Comparison of ENCODE assay signal across 1 cellular context in the genomic region with DNA sequence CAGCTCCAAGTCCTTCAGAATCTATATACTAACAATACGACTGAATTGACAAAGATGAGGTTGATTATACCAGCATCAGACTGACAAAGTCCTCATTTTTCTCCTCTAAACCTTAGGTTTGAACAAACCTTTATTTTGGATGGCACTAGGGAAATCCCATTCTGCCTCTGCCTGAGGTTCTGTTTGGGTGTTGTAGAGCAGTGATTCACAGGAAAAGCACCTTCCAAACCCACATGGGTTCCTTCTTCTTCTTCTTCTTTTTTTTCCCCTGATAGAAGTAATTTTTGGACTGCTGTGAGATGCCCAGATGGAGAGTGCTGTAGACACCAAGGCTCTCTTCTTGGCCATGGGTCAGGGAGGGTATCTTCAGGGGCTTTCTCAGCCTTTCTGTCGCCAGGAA.
TF ChIP-seq lines count a peak whose summit lies in the region.

No MANE protein-coding gene starts in this region.

TF ChIP-seq in IMR-90, 13 proteins besides CTCF, POLR2A, EP300 and RAD21 (continued from another document):
- TF ChIP-seq, protein P1, sequence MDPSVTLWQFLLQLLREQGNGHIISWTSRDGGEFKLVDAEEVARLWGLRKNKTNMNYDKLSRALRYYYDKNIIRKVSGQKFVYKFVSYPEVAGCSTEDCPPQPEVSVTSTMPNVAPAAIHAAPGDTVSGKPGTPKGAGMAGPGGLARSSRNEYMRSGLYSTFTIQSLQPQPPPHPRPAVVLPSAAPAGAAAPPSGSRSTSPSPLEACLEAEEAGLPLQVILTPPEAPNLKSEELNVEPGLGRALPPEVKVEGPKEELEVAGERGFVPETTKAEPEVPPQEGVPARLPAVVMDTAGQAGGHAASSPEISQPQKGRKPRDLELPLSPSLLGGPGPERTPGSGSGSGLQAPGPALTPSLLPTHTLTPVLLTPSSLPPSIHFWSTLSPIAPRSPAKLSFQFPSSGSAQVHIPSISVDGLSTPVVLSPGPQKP (IDR thresholded peaks at IDR 0.05; ENCODE audit: borderline replicate concordance, low read depth, low read length), result no peak
- TF ChIP-seq CEBPB (IDR thresholded peaks at IDR 0.05; ENCODE audit: low read depth, low read length) (no peak), USF2 (IDR thresholded peaks at IDR 0.05; ENCODE audit: low read depth, low read length) (no peak), SMC3 (IDR thresholded peaks at IDR 0.05; ENCODE audit: low read depth, low read length) (no peak), BHLHE40 (IDR thresholded peaks at IDR 0.05; ENCODE audit: low read depth, low read length) (no peak), NFE2L2 (IDR thresholded peaks at IDR 0.05; ENCODE audit: low read depth, low read length) (no peak), FOS (IDR thresholded peaks at IDR 0.05; ENCODE audit: low read depth, low read length) (no peak), MXI1 (IDR thresholded peaks at IDR 0.05; ENCODE audit: borderline replicate concordance, low read depth, low read length) (no peak), CHD1 (IDR thresholded peaks at IDR 0.05; ENCODE audit: low read depth, low read length) (no peak), RFX5 (IDR thresholded peaks at IDR 0.05; ENCODE audit: low read depth, low read length) (no peak), MAZ (IDR thresholded peaks at IDR 0.05; ENCODE audit: borderline replicate concordance, low read depth, low read length) (no peak), MAFK (IDR thresholded peaks at IDR 0.05; ENCODE audit: low read depth, low read length) (no peak)
